In genomic region chr7:23696916-23697441, GRCh38 we compare ENCODE assay signal across 8 cellular contexts. TPM values are rescaled to one million over a fixed set of nuclear protein-coding genes. Genes with fewer than 3 reads are reported as not detected.
A peak's percentile ranks its signal among the peaks of the same experiment; 100 is the strongest.
DNase-seq lines count a peak whose midpoint lies in the region; ATAC-seq and TF ChIP-seq lines count a peak whose summit lies in the region.

No MANE protein-coding gene starts in this region.

- no peaks in the 10 kb centered on the region for H3K4me1 ChIP-seq in ovary (ENCODE audit: insufficient read depth)

- TF ChIP-seq POLR2A in ovary (IDR thresholded peaks at IDR 0.05): no peak

- 24 to 50% (median 30%) methylated on average over 7 of the region's 7 CpGs for WGBS in ovary, 3 donors

- H3K27me3 ChIP-seq in ovary: no peaks in the 10 kb centered on the region

- intact Hi-C loops in ovary (cut with DNase I): no loop called here

- DNase-seq in ELR (ENCODE audit: low read depth) (peak; percentile 82), HFF-Myc (ENCODE audit: extremely low read depth, low read depth) (peak; percentile 40), NCI-H82 treated with DMSO at 0.1 percent for 48 hours (lab: John Stamatoyannopoulos, UW; ENCODE audit: unreplicated experiment) (peak; percentile 70), fibroblast of gingiva (ENCODE audit: low read depth) (peak; percentile 45), ovary (peak in 3 of 5 donors; percentile 32 to 47 (median 41))
- DNase-seq in activated CD8-positive, alpha-beta memory T cell treated with anti-CD3 and anti-CD28 coated beads for 48 hours (ENCODE audit: low read depth in 2 of 3, low spot score in 2 of 3): peak in 2 of 3 experiments; percentile 18 to 25

- no peaks in the 10 kb centered on the region for H3K36me3 ChIP-seq in ovary

- no peak overlapping the region for H3K4me3 ChIP-seq in HFF-Myc (replicated peaks; ENCODE audit: low read depth, low read length)
- H3K4me3 ChIP-seq in ovary: no peak overlapping the region

- TF ChIP-seq CTCF in HFF-Myc (IDR thresholded peaks at IDR 0.05; ENCODE audit: low read depth, low read length, missing control alignments) (peak; percentile 83), ovary (IDR thresholded peaks at IDR 0.05) (no peak)

- ATAC-seq in HG03045 (IDR thresholded peaks at IDR 0.05; ENCODE audit: unreplicated experiment) (no peak), GM21423 (IDR thresholded peaks at IDR 0.05; ENCODE audit: unreplicated experiment) (no peak)

- TF ChIP-seq EP300 in ovary (IDR thresholded peaks at IDR 0.05): no peak

- no peak overlapping the region for H3K27ac ChIP-seq in ovary

- H3K9me3 ChIP-seq in ovary: no peaks in the 10 kb centered on the region

RNA-seq across cellular contexts. Expression of gene STK31, which starts 13.0 kb away (rescaled TPM):
- 10 to 100 TPM in 1 of 7 donors, 1 to 10 TPM in 1, under 1 TPM in 5; 0.47 to 10.1 (median 0.81) TPM for total RNA-seq in ovary
- under 1 TPM; 0.07 to 0.29 TPM for polyA plus RNA-seq in ovary

RNA-seq across cellular contexts. Expression of gene FAM221A, which starts 17.0 kb away (rescaled TPM):
- 10 to 100 TPM in 1 of 7 donors, 1 to 10 TPM in 6; 3.4 to 17.2 (median 5.2) TPM for total RNA-seq in ovary
- 1 to 10 TPM; 3.7 to 5.5 TPM for polyA plus RNA-seq in ovary

Comparison
In these comparisons a context has a peak if more than half of its experiments do, and no peak if none do; other contexts are left out.
1. DNase-seq: peak in every context shown above with its lines; median percentile 82 in ELR; 70 in NCI-H82 treated with DMSO at 0.1 percent for 48 hours; 45 in fibroblast of gingiva; 41 in ovary; 40 in HFF-Myc; 22 in activated CD8-positive, alpha-beta memory T cell treated with anti-CD3 and anti-CD28 coated beads for 48 hours.